ENCODE assay signal across 15 cellular contexts in the genomic region with DNA sequence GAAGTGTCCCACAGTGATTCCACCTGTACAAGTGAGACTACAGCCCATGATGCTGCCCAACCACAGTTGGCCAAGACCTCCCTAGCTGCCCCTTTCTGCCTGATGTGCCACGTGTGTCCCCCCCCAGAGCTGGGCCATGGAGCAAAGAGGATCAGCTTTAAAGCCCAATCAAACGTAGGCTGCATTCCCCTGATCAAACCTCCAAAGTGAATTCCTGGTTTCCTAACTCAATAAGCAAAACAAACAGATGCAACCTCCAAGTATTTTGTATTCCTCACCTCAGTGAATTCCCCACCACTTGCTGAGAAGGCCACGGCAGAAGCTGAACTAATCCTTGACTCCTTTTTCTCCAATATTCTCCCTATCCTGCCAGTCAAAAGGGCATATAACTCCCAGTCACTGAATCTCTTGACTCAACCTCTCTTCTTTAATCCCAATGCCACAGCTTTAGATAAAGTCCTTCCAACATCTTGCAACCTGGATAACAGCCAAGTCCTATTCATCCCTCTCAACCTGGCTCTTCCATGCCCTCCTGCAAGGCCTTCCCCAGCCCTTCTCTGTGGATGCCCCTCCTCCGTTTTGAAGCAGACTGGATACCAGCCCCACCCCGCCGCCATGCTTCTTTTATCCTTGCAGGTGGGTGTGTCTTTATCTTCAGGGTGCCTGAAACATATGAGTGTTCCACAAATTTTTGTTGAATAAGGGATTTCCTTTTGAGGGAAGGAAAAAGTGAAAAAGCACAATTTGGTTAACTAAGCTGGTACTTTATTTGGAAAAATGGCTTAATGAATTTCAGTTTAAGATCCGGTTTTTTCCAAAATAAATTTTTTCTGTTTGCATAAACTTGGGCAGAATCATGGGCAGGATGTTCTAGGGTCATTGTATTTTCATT.
DNase-seq lines count a peak whose midpoint lies in the region; ATAC-seq and TF ChIP-seq lines count a peak whose summit lies in the region.
"Had no signal": no experiment of that assay in that cellular context is flagged by ENCODE, and none has a peak within 500 bp of the region (broad histone marks: within the 10 kb centered on the region; RNA-seq: fewer than 3 reads in every experiment).

No MANE protein-coding gene starts in this region.

- no peak overlapping the region for H3K4me3 Mint-ChIP-seq in activated T-cell treated with anti-CD3 and anti-CD28 coated beads, Interleukin-2, amount 50 U/mL, for 72 hours
- peak overlapping the region in 3 of 4 donors; percentile 1 to 77 (median 2) for H3K4me3 Mint-ChIP-seq in IgD-negative memory B cell
- H3K4me3 Mint-ChIP-seq in naive thymus-derived CD8-positive, alpha-beta T cell = peak overlapping the region in 5 of 10 donors; percentile 4 to 40 (median 16)
- H3K4me3 Mint-ChIP-seq: activated CD4-positive, alpha-beta T cell treated with anti-CD3 and anti-CD28 coated beads, Interleukin-2, amount 10 ng/mL, durations not matched to agents 7 days and 5 days had no signal

- peaks cover 67% of the 10 kb centered on the region for H3K4me1 Mint-ChIP-seq in activated T-cell treated with anti-CD3 and anti-CD28 coated beads, Interleukin-2, amount 50 U/mL, for 72 hours (ENCODE audit: low read depth)
- peaks cover 29 to 52% (median 46%) of the 10 kb centered on the region in 3 donors for H3K4me1 Mint-ChIP-seq in IgD-negative memory B cell
- H3K4me1 Mint-ChIP-seq in naive thymus-derived CD8-positive, alpha-beta T cell = peaks cover 31 to 73% (median 70%) of the 10 kb centered on the region in 4 donors

- peak overlapping the region; percentile 78 for H3K27ac Mint-ChIP-seq in activated T-cell treated with anti-CD3 and anti-CD28 coated beads, Interleukin-2, amount 50 U/mL, for 72 hours
- peak overlapping the region; percentile 26 to 95 (median 42) for H3K27ac Mint-ChIP-seq in IgD-negative memory B cell
- H3K27ac Mint-ChIP-seq in naive thymus-derived CD8-positive, alpha-beta T cell = peak overlapping the region; percentile 36 to 89 (median 71)
- H3K27ac Mint-ChIP-seq: activated CD4-positive, alpha-beta T cell treated with anti-CD3 and anti-CD28 coated beads, Interleukin-2, amount 10 ng/mL, durations not matched to agents 7 days and 5 days had no signal

- TF ChIP-seq CTCF in brain microvascular endothelial cell (IDR thresholded peaks at IDR 0.05; ENCODE audit: low read depth, low read length, missing control alignments) = no peak

- DNase-seq in activated T-cell treated with anti-CD3 and anti-CD28 coated beads, Interleukin-2, amount 50 U/mL, for 72 hours = no peak
- no peak for DNase-seq in activated T-cell treated with anti-CD3 and anti-CD28 coated beads for 4 hours
- DNase-seq in amniotic epithelial cell (ENCODE audit: low read depth) = peak; percentile 78
- no peak for DNase-seq in naive thymus-derived CD8-positive, alpha-beta T cell
- no peak for DNase-seq in brain microvascular endothelial cell
- DNase-seq: activated CD4-positive, alpha-beta T cell treated with anti-CD3 and anti-CD28 coated beads, Interleukin-2, amount 10 ng/mL, durations not matched to agents 7 days and 5 days; amygdala; head of caudate nucleus; NCI-H526; posterior cingulate gyrus; stimulated activated naive CD4-positive, alpha-beta T cell had no signal

- no peaks in the 10 kb centered on the region for H3K27me3 ChIP-seq in brain microvascular endothelial cell (replicated peaks)

- POLR2A ChIA-PET in naive thymus-derived CD8-positive, alpha-beta T cell (lab: Charles Lee) = interaction anchor here (0.8 kb wide), 1 partner anchor 82 kb away, joined by 4 read pairs; no protein-coding TSS in a partner anchor

- in situ Hi-C loops in brain microvascular endothelial cell (cut with HindIII; ENCODE audit: low pct_ligation_motif_present, low sequenced_read_pairs) = no loop called here

- peaks cover 15 to 24% of the 10 kb centered on the region in 2 donors for H3K36me3 Mint-ChIP-seq in activated T-cell treated with anti-CD3 and anti-CD28 coated beads, Interleukin-2, amount 50 U/mL, for 72 hours (ENCODE audit: insufficient read depth in 2 of 2)
- H3K36me3 Mint-ChIP-seq in IgD-negative memory B cell = peaks cover 5% of the 10 kb centered on the region
- peaks cover 11 to 34% (median 15%) of the 10 kb centered on the region in 3 donors for H3K36me3 Mint-ChIP-seq in naive thymus-derived CD8-positive, alpha-beta T cell

- H3K4me3 ChIP-seq in brain microvascular endothelial cell (ENCODE audit: low read depth, low read length) = no peak overlapping the region
- H3K4me3 ChIP-seq: lung had no signal

- peaks cover 2 to 5% of the 10 kb centered on the region in 2 donors for H3K9me3 Mint-ChIP-seq in activated T-cell treated with anti-CD3 and anti-CD28 coated beads, Interleukin-2, amount 50 U/mL, for 72 hours
- peaks cover 0 to 5% (median 2%) of the 10 kb centered on the region in 3 donors for H3K9me3 Mint-ChIP-seq in IgD-negative memory B cell
- H3K9me3 Mint-ChIP-seq in naive thymus-derived CD8-positive, alpha-beta T cell = peaks cover 0 to 16% (median 5%) of the 10 kb centered on the region in 9 donors

- no peaks in the 10 kb centered on the region for H3K36me3 ChIP-seq in brain microvascular endothelial cell (replicated peaks)

- ATAC-seq in activated T-cell treated with anti-CD3 and anti-CD28 coated beads, Interleukin-2, amount 50 U/mL, for 72 hours (replicated peaks in 1 of 2) = no peak
- no peak for ATAC-seq in naive thymus-derived CD8-positive, alpha-beta T cell
- ATAC-seq in GM18520 (IDR thresholded peaks at IDR 0.05; ENCODE audit: unreplicated experiment) = no peak
- ATAC-seq in GM18517 (IDR thresholded peaks at IDR 0.05; ENCODE audit: unreplicated experiment) = no peak

- no peak overlapping the region for H3K27ac ChIP-seq in brain microvascular endothelial cell

- H3K27me3 Mint-ChIP-seq in activated T-cell treated with anti-CD3 and anti-CD28 coated beads, Interleukin-2, amount 50 U/mL, for 72 hours (ENCODE audit: low read depth) = no peaks in the 10 kb centered on the region
- H3K27me3 Mint-ChIP-seq in IgD-negative memory B cell = no peaks in the 10 kb centered on the region
- no peaks in the 10 kb centered on the region for H3K27me3 Mint-ChIP-seq in naive thymus-derived CD8-positive, alpha-beta T cell
- H3K27me3 Mint-ChIP-seq: activated CD4-positive, alpha-beta T cell treated with anti-CD3 and anti-CD28 coated beads, Interleukin-2, amount 10 ng/mL, durations not matched to agents 7 days and 5 days had no signal

Comparison
In these comparisons a context has a peak if more than half of its experiments do, and no peak if none do; other contexts are left out.
1. H3K4me3 Mint-ChIP-seq: peak in IgD-negative memory B cell (3 of 4); none in activated T-cell treated with anti-CD3 and anti-CD28 coated beads, Interleukin-2, amount 50 U/mL, for 72 hours (0 of 2).
2. Peak in every context shown above with its lines, with median percentiles within 50 percentile points of each other: H3K27ac Mint-ChIP-seq.